19 cellular contexts compared by ENCODE assay signal in genomic region chr16:47571049-47571448, GRCh38.
DNase-seq lines count a peak whose midpoint lies in the region; ATAC-seq, FAIRE-seq and TF ChIP-seq lines count a peak whose summit lies in the region.
"Had no signal": no experiment of that assay in that cellular context is flagged by ENCODE, and none has a peak within 500 bp of the region (broad histone marks: within the 10 kb centered on the region; RNA-seq: fewer than 3 reads in every experiment).

No MANE protein-coding gene starts in this region.

- no peak overlapping the region for H2BK120ac ChIP-seq in mesendoderm (ENCODE audit: low read depth, low read length)

- no peak for FAIRE-seq in K562 (lab: Jason Lieb, UNC)
- FAIRE-seq in RCC 7860 (lab: Jason Lieb, UNC), result no peak
- FAIRE-seq: A204.1 had no signal

- no peak overlapping the region for H3K56ac ChIP-seq in mesendoderm (ENCODE audit: low read length)

- peaks cover 4 to 68% (median 33%) of the 10 kb centered on the region in 11 experiments; a peak in 20 of 22 replicates for H3K9me3 ChIP-seq in BLaER1 treated with 17β-estradiol and CSF1 and Interleukin-3, amounts not matched to agents 10 nM and 100 nM (replicated peaks in 1 of 11)
- H3K9me3 ChIP-seq in K562 (replicated peaks; ENCODE audit: control insufficient read depth, insufficient read depth, low read depth, low read length) (no peaks in the 10 kb centered on the region), transverse colon (no peaks in the 10 kb centered on the region)
- H3K9me3 ChIP-seq: Caco-2, SJCRH30 had no signal

- H3K18ac ChIP-seq in mesendoderm (ENCODE audit: low read length), result no peak overlapping the region

- CTCF ChIA-PET in K562 (lab: Yijun Ruan, JAX; ENCODE audit: low intra/inter-chr PET ratio), result no interaction called here

- H3K9me1 ChIP-seq in K562 (ENCODE audit: control insufficient read depth, insufficient read depth, low read length), result no peaks in the 10 kb centered on the region

- peaks cover 11 to 67% (median 49%) of the 10 kb centered on the region in 10 experiments for H3K4me1 ChIP-seq in BLaER1 treated with 17β-estradiol and CSF1 and Interleukin-3, amounts not matched to agents 10 nM and 100 nM
- H3K4me1 ChIP-seq in K562 (replicated peaks in 1 of 2; ENCODE audit: control insufficient read depth in 2 of 2, insufficient read depth in 2 of 2, low read length in 2 of 2) (peaks cover 0 to 5% of the 10 kb centered on the region in 2 experiments; a peak in 1 of 5 replicates), mesendoderm (ENCODE audit: control insufficient read depth, low read depth, low read length) (no peaks in the 10 kb centered on the region), transverse colon (no peaks in the 10 kb centered on the region)
- H3K4me1 ChIP-seq: Caco-2 had no signal

- H3K9ac ChIP-seq in BLaER1 treated with 17β-estradiol and CSF1 and Interleukin-3, amounts not matched to agents 10 nM and 100 nM, result no peak overlapping the region
- H3K9ac ChIP-seq in K562 (ENCODE audit: insufficient read depth in 1 of 2, low read depth in 2 of 2, low read length in 2 of 2) (no peak overlapping the region), mesendoderm (ENCODE audit: low read length) (no peak overlapping the region)

- TF ChIP-seq EP300 in K562 (IDR thresholded peaks at IDR 0.05; ENCODE audit: low read length) (no peak), transverse colon (IDR thresholded peaks at IDR 0.05; ENCODE audit: low read depth) (no peak)

- H2BK5ac ChIP-seq in mesendoderm (ENCODE audit: low read length), result no peak overlapping the region

- DNase-seq in K562 (ENCODE audit: extremely low read depth in 1 of 4, low spot score in 3 of 4), result peak in 3 of 4 experiments; percentile 25 to 29 (median 25)
- peak; percentile 18 for DNase-seq in mesendoderm
- no peak for DNase-seq in RCC 7860 (ENCODE audit: low spot score)
- no peak for DNase-seq in transverse colon
- DNase-seq: Caco-2, DMS153, EL, H7, IMR-90, NCI-H1105 treated with DMSO at 0.1 percent for 48 hours, NCI-H187, NCI-H526 treated with DMSO at 0.1 percent for 48 hours, OCI-M1, RPMI8226 had no signal

- intact Hi-C loops in K562 (cut with micrococcal nuclease) (loop anchor here (10.0 kb wide), 1 partner anchor 106 kb away; the partner anchor contains the start of genes ITFG1 and PHKB), transverse colon (cut with DNase I; ENCODE audit: low total_unique reads) (no loop called here)

- H3K36me3 ChIP-seq in BLaER1 treated with 17β-estradiol and CSF1 and Interleukin-3, amounts not matched to agents 10 nM and 100 nM, result peaks cover 23 to 68% (median 43%) of the 10 kb centered on the region in 11 experiments; a peak in 21 of 22 replicates
- H3K36me3 ChIP-seq in K562 (ENCODE audit: control insufficient read depth, insufficient read depth, low read length) (peaks cover 5% of the 10 kb centered on the region; the same call in 2 of the 3 replicates), mesendoderm (ENCODE audit: control insufficient read depth, insufficient read depth, low read length) (peaks cover 2% of the 10 kb centered on the region), transverse colon (no peaks in the 10 kb centered on the region)
- H3K36me3 ChIP-seq: SJCRH30 had no signal

- no peak overlapping the region for H2AK5ac ChIP-seq in mesendoderm (ENCODE audit: low read length)

- TF ChIP-seq POLR2A in K562 (conservative IDR thresholded peaks at IDR 0.05), result no peak
- TF ChIP-seq POLR2A in transverse colon (IDR thresholded peaks at IDR 0.05), result no peak

- ATAC-seq in K562, result peak; percentile 81
- no peak for ATAC-seq in GM21737 (IDR thresholded peaks at IDR 0.05; ENCODE audit: unreplicated experiment)

- H4K20me1 ChIP-seq in BLaER1 treated with 17β-estradiol and CSF1 and Interleukin-3, amounts not matched to agents 10 nM and 100 nM, result no peaks in the 10 kb centered on the region; a peak in 1 of 22 replicates
- no peaks in the 10 kb centered on the region for H4K20me1 ChIP-seq in K562 (replicated peaks; ENCODE audit: control insufficient read depth, insufficient read depth, low read length)

- H3K27me3 ChIP-seq in BLaER1 treated with 17β-estradiol and CSF1 and Interleukin-3, amounts not matched to agents 10 nM and 100 nM, result no peaks in the 10 kb centered on the region
- no peaks in the 10 kb centered on the region for H3K27me3 ChIP-seq in K562 (ENCODE audit: control insufficient read depth in 2 of 2, insufficient read depth in 2 of 2, low read length in 2 of 2)
- no peaks in the 10 kb centered on the region for H3K27me3 ChIP-seq in mesendoderm (ENCODE audit: insufficient read depth, low read length, poor library complexity)
- H3K27me3 ChIP-seq in transverse colon, result no peaks in the 10 kb centered on the region
- H3K27me3 ChIP-seq: SJCRH30 had no signal

- H3K4ac ChIP-seq in mesendoderm (ENCODE audit: low read depth, low read length), result no peak overlapping the region

- no peak overlapping the region for H4K5ac ChIP-seq in mesendoderm (ENCODE audit: low read length)

- no peak overlapping the region for H3K4me3 ChIP-seq in BLaER1 treated with 17β-estradiol and CSF1 and Interleukin-3, amounts not matched to agents 10 nM and 100 nM
- H3K4me3 ChIP-seq in K562 (no peak overlapping the region), mesendoderm (ENCODE audit: low read length) (no peak overlapping the region), transverse colon (no peak overlapping the region)
- H3K4me3 ChIP-seq: SJCRH30 had no signal

- peak overlapping the region in 5 of 11 experiments; percentile 2 to 25 (median 14); a peak in 2 of 22 replicates for H3K27ac ChIP-seq in BLaER1 treated with 17β-estradiol and CSF1 and Interleukin-3, amounts not matched to agents 10 nM and 100 nM
- H3K27ac ChIP-seq in K562 (ENCODE audit: extremely low read depth, low read depth, low read length) (no peak overlapping the region), mesendoderm (ENCODE audit: low read depth, low read length) (no peak overlapping the region), transverse colon (no peak overlapping the region)
- H3K27ac ChIP-seq: SJCRH30 had no signal

- H2AFZ ChIP-seq in K562 (ENCODE audit: low read depth, low read length), result no peak overlapping the region

- POLR2A ChIA-PET in K562 (lab: Yijun Ruan, JAX), result interaction anchor here (1.5 to 1.6 kb wide), 2 partner anchors 12 to 14 kb away, joined by 4 to 5 read pairs; no protein-coding TSS in a partner anchor

- H3K4me2 ChIP-seq in BLaER1 treated with 17β-estradiol and CSF1 and Interleukin-3, amounts not matched to agents 10 nM and 100 nM, result peak overlapping the region in 10 of 11 experiments; percentile 14 to 60 (median 36); a peak in 15 of 22 replicates
- H3K4me2 ChIP-seq in K562 (ENCODE audit: insufficient read depth, low read length), result no peak overlapping the region
- no peak overlapping the region for H3K4me2 ChIP-seq in mesendoderm (ENCODE audit: low read length)

- H3K79me1 ChIP-seq in mesendoderm (ENCODE audit: low read length), result no peaks in the 10 kb centered on the region

- peak; percentile 17; the same call in 1 of the 2 replicates for TF ChIP-seq CTCF in GM12874 (IDR thresholded peaks at IDR 0.05; ENCODE audit: insufficient read depth, low read depth, low read length)
- TF ChIP-seq CTCF in K562 (IDR thresholded peaks at IDR 0.05 in 2 of 3, conservative IDR thresholded peaks at IDR 0.05 in 1 of 3; ENCODE audit: insufficient read depth in 2 of 3, low read depth in 1 of 3, low read length in 3 of 3), result peak; percentile 27 to 45 (median 30); a peak in 3 of 6 replicates
- TF ChIP-seq CTCF in transverse colon (IDR thresholded peaks at IDR 0.05), result no peak

- TF ChIP-seq RAD21 in K562 (CRISPR knock-in tag; conservative IDR thresholded peaks at IDR 0.05 in 1 of 2, IDR thresholded peaks at IDR 0.05 in 1 of 2), result no peak; a peak in 1 of 4 replicates

- H3K79me2 ChIP-seq in K562 (ENCODE audit: control insufficient read depth, insufficient read depth, low read length), result peaks cover 23% of the 10 kb centered on the region
- no peaks in the 10 kb centered on the region for H3K79me2 ChIP-seq in mesendoderm (ENCODE audit: control insufficient read depth, insufficient read depth, low read length)

- BruUV-seq in K562 (replicated peaks; lab: Mats Ljungman, UMichigan), result no TSS peak

- no peak overlapping the region for H2BK15ac ChIP-seq in mesendoderm (replicated peaks; ENCODE audit: low read depth)

- no peak overlapping the region for H3K23ac ChIP-seq in mesendoderm (ENCODE audit: low read length)

- in situ Hi-C loops in K562 (cut with MboI) (no loop called here), transverse colon (cut with MboI; ENCODE audit: low pct_ligation_motif_present in 1 of 4, low pct_unique_long_range_greater_than_20kb in 1 of 4, low sequenced_read_pairs in 3 of 4) (no loop called here)

- no peak overlapping the region for H4K8ac ChIP-seq in mesendoderm (ENCODE audit: low read depth, low read length)

TF ChIP-seq in K562, 482 proteins besides CTCF, POLR2A, EP300 and RAD21 (continues in another document):
- TF ChIP-seq ZNF589 (CRISPR knock-in tag; IDR thresholded peaks at IDR 0.05; ENCODE audit: low read depth) (no peak), RUNX1 (IDR thresholded peaks at IDR 0.05; ENCODE audit: low read depth) (no peak), RBM34 (IDR thresholded peaks at IDR 0.05; ENCODE audit: borderline replicate concordance, insufficient read depth, low read length) (no peak), TEAD2 (tag; IDR thresholded peaks at IDR 0.05) (no peak), ERF (CRISPR knock-in tag; IDR thresholded peaks at IDR 0.05) (no peak), HOMEZ (CRISPR knock-in tag; IDR thresholded peaks at IDR 0.05) (no peak)
- TF ChIP-seq, protein P1, sequence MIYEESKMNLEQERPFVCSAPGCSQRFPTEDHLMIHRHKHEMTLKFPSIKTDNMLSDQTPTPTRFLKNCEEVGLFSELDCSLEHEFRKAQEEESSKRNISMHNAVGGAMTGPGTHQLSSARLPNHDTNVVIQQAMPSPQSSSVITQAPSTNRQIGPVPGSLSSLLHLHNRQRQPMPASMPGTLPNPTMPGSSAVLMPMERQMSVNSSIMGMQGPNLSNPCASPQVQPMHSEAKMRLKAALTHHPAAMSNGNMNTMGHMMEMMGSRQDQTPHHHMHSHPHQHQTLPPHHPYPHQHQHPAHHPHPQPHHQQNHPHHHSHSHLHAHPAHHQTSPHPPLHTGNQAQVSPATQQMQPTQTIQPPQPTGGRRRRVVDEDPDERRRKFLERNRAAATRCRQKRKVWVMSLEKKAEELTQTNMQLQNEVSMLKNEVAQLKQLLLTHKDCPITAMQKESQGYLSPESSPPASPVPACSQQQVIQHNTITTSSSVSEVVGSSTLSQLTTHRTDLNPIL (CRISPR knock-in tag; IDR thresholded peaks at IDR 0.05), result no peak

Comparison
In these comparisons a context has a peak if more than half of its experiments do, and no peak if none do; other contexts are left out.
1. H3K4me2 ChIP-seq: peak in BLaER1 treated with 17β-estradiol and CSF1 and Interleukin-3, amounts not matched to agents 10 nM and 100 nM (10 of 11); none in K562 (single experiment) and mesendoderm (single experiment).
2. CTCF ChIP-seq: peak in GM12874 (single experiment) and K562 (3 of 3); none in transverse colon (0 of 5).
3. DNase-seq: peak in K562 (3 of 4) and mesendoderm (single experiment); none in RCC 7860 (single experiment) and transverse colon (single experiment).